Comparison of ENCODE assay signal across 24 cellular contexts in the genomic region with DNA sequence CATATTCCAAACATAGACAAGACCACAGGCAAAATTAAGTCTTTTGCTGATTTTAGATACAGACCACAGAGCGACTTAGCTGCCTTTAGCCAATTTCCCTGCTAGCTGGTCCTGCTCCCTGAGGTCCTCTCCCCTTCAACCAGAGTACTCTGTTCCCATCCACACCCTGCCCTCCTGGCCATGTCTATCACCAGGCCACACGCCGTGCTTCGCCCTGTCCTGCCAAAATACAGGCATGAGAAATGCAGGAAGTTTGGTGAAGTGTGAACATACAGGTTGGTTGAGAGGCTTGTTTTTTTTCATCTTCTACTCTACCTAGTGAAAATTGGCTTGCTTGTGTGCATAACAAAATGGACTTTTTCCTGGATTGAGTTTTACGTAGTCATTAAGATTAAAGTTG.
DNase-seq lines count a peak whose midpoint lies in the region; FAIRE-seq and TF ChIP-seq lines count a peak whose summit lies in the region.
"Had no signal": no experiment of that assay in that cellular context is flagged by ENCODE, and none has a peak within 500 bp of the region (broad histone marks: within the 10 kb centered on the region; RNA-seq: fewer than 3 reads in every experiment).

No MANE protein-coding gene starts in this region.

- no peaks in the 10 kb centered on the region for H4K20me1 ChIP-seq in neural progenitor cell (ENCODE audit: low read depth)
- H4K20me1 ChIP-seq: BLaER1 treated with 17β-estradiol and CSF1 and Interleukin-3, amounts not matched to agents 10 nM and 100 nM had no signal

- H3K27ac ChIP-seq in neural progenitor cell = no peak overlapping the region
- H3K27ac ChIP-seq: BLaER1 treated with 17β-estradiol and CSF1 and Interleukin-3, amounts not matched to agents 10 nM and 100 nM; SJSA1 had no signal

- CTCF ChIA-PET in HEK293T (lab: Yijun Ruan, JAX) = no interaction called here

- FAIRE-seq in GM12892 (lab: Jason Lieb, UNC) = peak; percentile 78
- FAIRE-seq: A204.1, D721Med, G401.6, HTR-8/SVneo had no signal

- no peak for TF ChIP-seq CTCF in chondrocyte (IDR thresholded peaks at IDR 0.05)
- no peak for TF ChIP-seq CTCF in neural progenitor cell (IDR thresholded peaks at IDR 0.05)

- H2AFZ ChIP-seq in neural progenitor cell (replicated peaks) = no peak overlapping the region

- H3K27ac Mint-ChIP-seq in chondrocyte (ENCODE audit: unreplicated experiment) (peak overlapping the region; percentile 75), neural progenitor cell (peak overlapping the region; percentile 61)
- H3K27ac Mint-ChIP-seq: CD4-positive, alpha-beta T cell had no signal

- no peak overlapping the region for H3K9ac ChIP-seq in neural progenitor cell
- H3K9ac ChIP-seq: BLaER1 treated with 17β-estradiol and CSF1 and Interleukin-3, amounts not matched to agents 10 nM and 100 nM had no signal

- H3K79me2 ChIP-seq in neural progenitor cell (ENCODE audit: low read depth) = no peaks in the 10 kb centered on the region

- no peaks in the 10 kb centered on the region for H3K27me3 Mint-ChIP-seq in chondrocyte (ENCODE audit: low read depth)
- peaks cover 4% of the 10 kb centered on the region for H3K27me3 Mint-ChIP-seq in neural progenitor cell (ENCODE audit: insufficient read depth, low read depth)
- H3K27me3 Mint-ChIP-seq: CD4-positive, alpha-beta T cell had no signal

- POLR2A ChIA-PET in HEK293T (lab: Yijun Ruan, JAX) = no interaction called here

- H3K9me3 Mint-ChIP-seq in chondrocyte (ENCODE audit: low read depth) (peaks cover 7% of the 10 kb centered on the region), neural progenitor cell (no peaks in the 10 kb centered on the region)
- H3K9me3 Mint-ChIP-seq: CD4-positive, alpha-beta T cell; H9 had no signal

- H3K4me1 Mint-ChIP-seq in chondrocyte (ENCODE audit: low read depth) (peaks cover 38% of the 10 kb centered on the region), neural progenitor cell (peaks cover 7% of the 10 kb centered on the region)

- no peak for TF ChIP-seq POLR2A in GM12892 (IDR thresholded peaks at IDR 0.05; ENCODE audit: low read depth, low read length)

- no peaks in the 10 kb centered on the region for H3K27me3 ChIP-seq in neural progenitor cell
- H3K27me3 ChIP-seq: BLaER1 treated with 17β-estradiol and CSF1 and Interleukin-3, amounts not matched to agents 10 nM and 100 nM; MG63; SJSA1 had no signal

- H3K4me2 ChIP-seq in neural progenitor cell = no peak overlapping the region
- H3K4me2 ChIP-seq: BLaER1 treated with 17β-estradiol and CSF1 and Interleukin-3, amounts not matched to agents 10 nM and 100 nM had no signal

- H3K36me3 Mint-ChIP-seq in chondrocyte (ENCODE audit: low read depth) (peaks cover 10% of the 10 kb centered on the region), neural progenitor cell (no peaks in the 10 kb centered on the region)

- H3F3A ChIP-seq in neural progenitor cell (ENCODE audit: low read depth) = no peaks in the 10 kb centered on the region

- H3K36me3 ChIP-seq in neural progenitor cell = no peaks in the 10 kb centered on the region
- H3K36me3 ChIP-seq: BLaER1 treated with 17β-estradiol and CSF1 and Interleukin-3, amounts not matched to agents 10 nM and 100 nM; MG63; SJSA1 had no signal

- H3K4me3 ChIP-seq in neural progenitor cell = no peak overlapping the region
- H3K4me3 ChIP-seq: BLaER1 treated with 17β-estradiol and CSF1 and Interleukin-3, amounts not matched to agents 10 nM and 100 nM; MG63; SJSA1 had no signal

- no peaks in the 10 kb centered on the region for H3K4me1 ChIP-seq in neural progenitor cell
- H3K4me1 ChIP-seq: SJSA1 had no signal

- no peak for DNase-seq in GM12892 (ENCODE audit: insufficient read length)
- DNase-seq in chondrocyte (ENCODE audit: low spot score) = no peak
- DNase-seq in neural progenitor cell (ENCODE audit: low spot score) = no peak
- no peak for DNase-seq in OCI-M2 (lab: John Stamatoyannopoulos, UW; ENCODE audit: unreplicated experiment)
- DNase-seq in HEK293T (ENCODE audit: extremely low spot score) = no peak
- no peak for DNase-seq in NCI-H524 treated with DMSO at 0.1 percent for 48 hours (lab: John Stamatoyannopoulos, UW)
- no peak for DNase-seq in activated naive CD4-positive, alpha-beta T cell treated with anti-CD3 and anti-CD28 coated beads, Interleukin-2, amount 50 U/mL, for 16 hours
- DNase-seq: CD4-positive, alpha-beta T cell; H9; KBM-7; MG63; NCI-H1417; NCI-H1694; NCI-H2029 treated with DMSO at 0.1 percent for 48 hours; NCI-H446 treated with DMSO at 0.1 percent for 48 hours; NCI-H526 treated with DMSO at 0.1 percent for 48 hours; Right ventricle myocardium superior; RPMI8226 had no signal

- no peaks in the 10 kb centered on the region for H3K9me3 ChIP-seq in neural progenitor cell (ENCODE audit: low read depth)
- H3K9me3 ChIP-seq: BLaER1 treated with 17β-estradiol and CSF1 and Interleukin-3, amounts not matched to agents 10 nM and 100 nM; MG63; SJSA1 had no signal

- H3K4me3 Mint-ChIP-seq in chondrocyte (ENCODE audit: unreplicated experiment) (no peak overlapping the region), neural progenitor cell (no peak overlapping the region)
- H3K4me3 Mint-ChIP-seq: CD4-positive, alpha-beta T cell; H9 had no signal

TF ChIP-seq in HEK293T, 16 proteins besides CTCF, POLR2A, EP300 and RAD21:
- TF ChIP-seq ELF4 (IDR thresholded peaks at IDR 0.05) (no peak), BHLHE40 (IDR thresholded peaks at IDR 0.05; ENCODE audit: borderline replicate concordance) (no peak), FOXA1 (IDR thresholded peaks at IDR 0.05) (no peak), SUZ12 (IDR thresholded peaks at IDR 0.05) (no peak), CTBP1 (IDR thresholded peaks at IDR 0.05; ENCODE audit: borderline replicate concordance) (no peak), FOXK2 (IDR thresholded peaks at IDR 0.05) (no peak)
TF ChIP-seq in HEK293T: peak in this region for 0.
